24 cellular contexts compared by ENCODE assay signal in the genomic region with DNA sequence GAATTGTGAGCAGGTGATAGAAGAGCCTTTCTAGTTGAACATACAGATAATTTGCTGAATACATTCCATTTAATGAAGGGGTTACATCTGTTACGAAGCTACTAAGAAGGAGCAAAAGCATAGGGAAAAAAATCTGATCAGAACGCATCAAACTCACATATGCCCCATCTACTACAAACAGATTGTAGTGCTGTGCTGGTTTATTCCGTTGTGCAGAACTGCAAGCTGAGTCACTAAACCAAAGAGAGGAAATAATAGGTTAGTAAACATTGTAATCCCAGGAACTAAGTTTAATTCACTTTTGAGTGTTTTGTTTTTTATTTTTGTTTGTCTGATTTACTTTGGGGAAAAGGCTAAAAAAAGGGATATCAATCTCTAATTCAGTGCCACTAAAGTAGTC.
"Had no signal": no experiment of that assay in that cellular context is flagged by ENCODE, and none has a peak within 500 bp of the region (broad histone marks: within the 10 kb centered on the region; RNA-seq: fewer than 3 reads in every experiment).

No MANE protein-coding gene starts in this region.

- ATAC-seq: effector memory CD8-positive, alpha-beta T cell; gastroesophageal sphincter; left lung; natural killer cell; stimulated activated naive B cell treated with anti-CD40 and anti-IgM and Interleukin-4, amounts not matched to agents 10 μg/mL and 1 μg/mL and 100 μg/mL, for 72 hours had no signal

- DNase-seq: activated CD4-positive, alpha-beta T cell treated with anti-CD3 and anti-CD28 coated beads, Interleukin-2, amount 50 U/mL, for 48 hours; activated CD4-positive, CD25-positive, alpha-beta regulatory T cell treated with anti-CD3 and anti-CD28 coated beads, Interleukin-2, amount 50 U/mL, for 72 hours; activated gamma-delta T cell treated with Interleukin-2 at 50 U/mL for 16 hours; aorta; brain microvascular endothelial cell; central memory CD4-positive, alpha-beta T cell; dorsolateral prefrontal cortex; effector memory CD8-positive, alpha-beta T cell; esophagus squamous epithelium; head of caudate nucleus; kidney; left lung; natural killer cell; retina; sigmoid colon; stimulated activated CD4-positive, alpha-beta T cell treated with anti-CD3 and anti-CD28 coated beads, Interleukin-15, amount 100 ng/mL, for 24 hours; stimulated activated naive B cell treated with anti-CD40 and anti-IgM and Interleukin-4, amounts not matched to agents 10 μg/mL and 1 μg/mL and 100 μg/mL, for 72 hours; T-helper 1 cell; transverse colon; uterus; WERI-Rb-1 had no signal

- FAIRE-seq: colon, kidney, TTC549 had no signal
